Comparison of ENCODE assay signal across 15 cellular contexts in genomic region chr12:2273288-2273687, GRCh38.
DNase-seq lines count a peak whose midpoint lies in the region; ATAC-seq and TF ChIP-seq lines count a peak whose summit lies in the region.
"Had no signal": no experiment of that assay in that cellular context is flagged by ENCODE, and none has a peak within 500 bp of the region (broad histone marks: within the 10 kb centered on the region; RNA-seq: fewer than 3 reads in every experiment).

No MANE protein-coding gene starts in this region.

- H3K9me3 ChIP-seq in heart right ventricle, result no peaks in the 10 kb centered on the region
- H3K9me3 ChIP-seq in trophoblast cell (ENCODE audit: insufficient read depth, low read depth, low read length), result peaks cover 3% of the 10 kb centered on the region
- H3K9me3 ChIP-seq: body of pancreas had no signal

- no peak overlapping the region for H2BK120ac ChIP-seq in trophoblast cell (ENCODE audit: insufficient read depth, low read length, poor library complexity)

- H3K4me3 ChIP-seq in heart right ventricle (no peak overlapping the region), trophoblast cell (ENCODE audit: low read depth, low read length) (no peak overlapping the region)
- H3K4me3 ChIP-seq: body of pancreas had no signal

- no peaks in the 10 kb centered on the region for H3K9me3 Mint-ChIP-seq in activated CD4-positive, alpha-beta T cell treated with anti-CD3 and anti-CD28 coated beads, Interleukin-2, amount 10 ng/mL, durations not matched to agents 24 days and 14 days
- H3K9me3 Mint-ChIP-seq: CD8-positive, alpha-beta T cell had no signal

- no peak overlapping the region for H2AFZ ChIP-seq in trophoblast cell (ENCODE audit: insufficient read depth, low read length, poor library complexity)

- 28 to 38% methylated on average over 4 of the region's 4 CpGs for WGBS in heart right ventricle, 2 donors
- WGBS in trophoblast cell (ENCODE audit: extremely low coverage, insufficient coverage, insufficient read length), result no CpG with 5 or more reads among the region's 4 CpGs

- no peak overlapping the region for H2AK5ac ChIP-seq in trophoblast cell (ENCODE audit: low read length)

- no peak overlapping the region for H3K4me3 Mint-ChIP-seq in activated CD4-positive, alpha-beta T cell treated with anti-CD3 and anti-CD28 coated beads, Interleukin-2, amount 10 ng/mL, durations not matched to agents 24 days and 14 days
- H3K4me3 Mint-ChIP-seq: CD8-positive, alpha-beta T cell had no signal

- ATAC-seq in heart right ventricle, result peak; percentile 56 to 77 (median 66)
- peak; percentile 88 for ATAC-seq in sciatic nerve
- ATAC-seq: body of pancreas; CD8-positive, alpha-beta T cell had no signal

- no peak overlapping the region for H3K4me2 ChIP-seq in trophoblast cell (ENCODE audit: low read length)

- no peak overlapping the region for H2BK12ac ChIP-seq in trophoblast cell (ENCODE audit: low read length)

- H3K23ac ChIP-seq in trophoblast cell (ENCODE audit: low read length), result no peak overlapping the region

- no peaks in the 10 kb centered on the region for H3K79me1 ChIP-seq in trophoblast cell (ENCODE audit: low read length)

- no peaks in the 10 kb centered on the region for H3K4me1 Mint-ChIP-seq in activated CD4-positive, alpha-beta T cell treated with anti-CD3 and anti-CD28 coated beads, Interleukin-2, amount 10 ng/mL, durations not matched to agents 24 days and 14 days

- H3K36me3 Mint-ChIP-seq in activated CD4-positive, alpha-beta T cell treated with anti-CD3 and anti-CD28 coated beads, Interleukin-2, amount 10 ng/mL, durations not matched to agents 24 days and 14 days (ENCODE audit: low read depth), result no peaks in the 10 kb centered on the region
- H3K36me3 Mint-ChIP-seq: CD8-positive, alpha-beta T cell had no signal

- no peak overlapping the region for H4K12ac ChIP-seq in trophoblast cell (ENCODE audit: low read depth, low read length)

- H3K27ac Mint-ChIP-seq in activated CD4-positive, alpha-beta T cell treated with anti-CD3 and anti-CD28 coated beads, Interleukin-2, amount 10 ng/mL, durations not matched to agents 24 days and 14 days, result no peak overlapping the region
- H3K27ac Mint-ChIP-seq: CD8-positive, alpha-beta T cell had no signal

- H2BK5ac ChIP-seq in trophoblast cell (ENCODE audit: low read depth, low read length, poor library complexity), result no peak overlapping the region

- no peaks in the 10 kb centered on the region for H3K79me2 ChIP-seq in trophoblast cell (ENCODE audit: control insufficient read depth, insufficient read depth, low read length, poor library complexity)

- no peak overlapping the region for H3K9ac ChIP-seq in trophoblast cell (ENCODE audit: low read length)

- H4K91ac ChIP-seq in trophoblast cell (ENCODE audit: low read depth, low read length), result no peak overlapping the region

- H3K18ac ChIP-seq in trophoblast cell (ENCODE audit: low read length), result no peak overlapping the region

- H3K36me3 ChIP-seq in heart right ventricle (no peaks in the 10 kb centered on the region), trophoblast cell (ENCODE audit: control insufficient read depth in 1 of 2, insufficient read depth in 2 of 2, low read length in 2 of 2) (no peaks in the 10 kb centered on the region)

- no peak overlapping the region for H3K4ac ChIP-seq in trophoblast cell (ENCODE audit: low read depth, low read length)

- H4K8ac ChIP-seq in trophoblast cell (ENCODE audit: low read depth, low read length), result no peak overlapping the region

- DNase-seq in EL (peak; percentile 66), astrocyte of the hippocampus (ENCODE audit: low read depth, low spot score) (peak; percentile 62), heart right ventricle (peak in 1 of 2 donors; percentile 50), sciatic nerve (ENCODE audit: low spot score) (peak; percentile 66), NCI-H2029 (lab: John Stamatoyannopoulos, UW) (no peak), trophoblast cell (no peak), iPS-NIHi11 (ENCODE audit: low spot score) (no peak)
- no peak for DNase-seq in activated CD4-positive, alpha-beta T cell treated with anti-CD3 and anti-CD28 coated beads, Interleukin-2, amount 10 ng/mL, durations not matched to agents 24 days and 14 days
- DNase-seq: activated T-cell treated with anti-CD3 and anti-CD28 coated beads for 4 hours; CD8-positive, alpha-beta T cell; NCI-H1105; NCI-H446 treated with DMSO at 0.1 percent for 48 hours; RPMI8226 had no signal

- H3K27me3 ChIP-seq in heart right ventricle, result no peaks in the 10 kb centered on the region
- H3K27me3 ChIP-seq in trophoblast cell (ENCODE audit: insufficient read depth, low read length), result no peaks in the 10 kb centered on the region
- H3K27me3 ChIP-seq: body of pancreas had no signal

- no peak overlapping the region for H3K14ac ChIP-seq in trophoblast cell (ENCODE audit: low read length)

- H3K27ac ChIP-seq in heart right ventricle, result peak overlapping the region in 5 of 10 donors; percentile 8 to 64 (median 19)
- no peak overlapping the region for H3K27ac ChIP-seq in trophoblast cell (ENCODE audit: low read depth, low read length)
- H3K27ac ChIP-seq: body of pancreas, epithelial cell of prostate had no signal

- peaks cover 5 to 76% (median 38%) of the 10 kb centered on the region in 9 donors for H3K4me1 ChIP-seq in heart right ventricle
- H3K4me1 ChIP-seq in trophoblast cell (ENCODE audit: control insufficient read depth in 1 of 2, insufficient read depth in 2 of 2, low read length in 2 of 2), result peaks cover 2 to 5% of the 10 kb centered on the region in 2 experiments
- H3K4me1 ChIP-seq: body of pancreas had no signal

- intact Hi-C loops in heart right ventricle (cut with DNase I) (loop anchor here in 3 of 10 donors (5.0 to 10.0 kb wide), 2 partner anchors 216 to 478 kb away; no protein-coding TSS in a partner anchor), sciatic nerve (cut with DNase I) (no loop called here)
- intact Hi-C loops in activated CD4-positive, alpha-beta T cell treated with anti-CD3 and anti-CD28 coated beads, Interleukin-2, amount 10 ng/mL, durations not matched to agents 24 days and 14 days (cut with micrococcal nuclease), result no loop called here

- peaks cover 2% of the 10 kb centered on the region for H3K27me3 Mint-ChIP-seq in activated CD4-positive, alpha-beta T cell treated with anti-CD3 and anti-CD28 coated beads, Interleukin-2, amount 10 ng/mL, durations not matched to agents 24 days and 14 days

- TF ChIP-seq CTCF in heart right ventricle (IDR thresholded peaks at IDR 0.05), result peak in 6 of 9 donors; percentile 22 to 66 (median 54)

Comparison
In these comparisons a context has a peak if more than half of its experiments do, and no peak if none do; other contexts are left out.
1. DNase-seq: peak in EL (single experiment), astrocyte of the hippocampus (single experiment) and sciatic nerve (single experiment); none in activated CD4-positive, alpha-beta T cell treated with anti-CD3 and anti-CD28 coated beads, Interleukin-2, amount 10 ng/mL, durations not matched to agents 24 days and 14 days (single experiment), NCI-H2029 (single experiment), trophoblast cell (0 of 2) and iPS-NIHi11 (single experiment).